In genomic region chr18:3447035-3447894, GRCh38 we compare ENCODE assay signal across 8 cellular contexts. TPM values are rescaled to one million over a fixed set of nuclear protein-coding genes. Genes with fewer than 3 reads are reported as not detected.
DNase-seq lines count a peak whose midpoint lies in the region; ATAC-seq and TF ChIP-seq lines count a peak whose summit lies in the region.

No MANE protein-coding gene starts in this region.

- H3K36me3 Mint-ChIP-seq in WTC11 = peaks cover 11% of the 10 kb centered on the region
- H3K36me3 Mint-ChIP-seq in osteocyte (ENCODE audit: unreplicated experiment) = no peaks in the 10 kb centered on the region

- TF ChIP-seq POLR2A in HCT116 (IDR thresholded peaks at IDR 0.05; ENCODE audit: borderline replicate concordance, extremely low read depth, insufficient read depth, insufficient read length) = peak; percentile 16

- no peaks in the 10 kb centered on the region for H3K9me2 ChIP-seq in HCT116 (ENCODE audit: insufficient read depth)

- TF ChIP-seq RAD21 in HCT116 (IDR thresholded peaks at IDR 0.05; ENCODE audit: low read depth) = no peak

- no TSS peak for BruUV-seq in HCT116 (replicated peaks; lab: Mats Ljungman, UMichigan)

- ATAC-seq in HCT116 (no peak), WTC11 (no peak), GM19455 (IDR thresholded peaks at IDR 0.05; ENCODE audit: unreplicated experiment) (no peak)

- H3K27ac ChIP-seq in AG04450 (ENCODE audit: low read depth, low read length) (peak overlapping the region; percentile 99), HCT116 (ENCODE audit: low read depth, low read length) (peak overlapping the region; percentile 90)

- DNase-seq in AG04450 (ENCODE audit: low read depth, low spot score) = no peak
- no peak for DNase-seq in HCT116 (ENCODE audit: low read depth, low spot score)
- peak; percentile 53 for DNase-seq in WTC11 (ENCODE audit: low spot score)
- peak; percentile 78 for DNase-seq in fibroblast of gingiva (ENCODE audit: low read depth)
- DNase-seq in osteocyte (ENCODE audit: extremely low spot score, unreplicated experiment) = peak; percentile 85
- no peak for DNase-seq in NCI-H446 (lab: John Stamatoyannopoulos, UW)
- no peak for DNase-seq in cerebellar nuclear complex (lab: John Stamatoyannopoulos, UW)

- H3K9me3 Mint-ChIP-seq in WTC11 (no peaks in the 10 kb centered on the region), osteocyte (ENCODE audit: unreplicated experiment) (no peaks in the 10 kb centered on the region)

- intact Hi-C loops in HCT116 (cut with micrococcal nuclease) = loop anchor here (5.0 to 10.0 kb wide), 5 partner anchors 62 to 205 kb away; partner anchors contain the start of gene MYL12B

- H3K4me2 ChIP-seq in HCT116 (ENCODE audit: low read length) = peak overlapping the region; percentile 87

- H3K9ac ChIP-seq in HCT116 (ENCODE audit: low read length) = peak overlapping the region; percentile 79

- H3K79me2 ChIP-seq in HCT116 (ENCODE audit: insufficient read depth, low read length) = peaks cover 43% of the 10 kb centered on the region

- H3K9me3 ChIP-seq in AG04450 (ENCODE audit: control insufficient read depth, insufficient read depth, low read length) (peaks cover 7% of the 10 kb centered on the region; the same call in 1 of the 2 replicates), HCT116 (ENCODE audit: control insufficient read depth in 1 of 2, insufficient read depth in 1 of 2, low read depth in 1 of 2, low read length in 2 of 2) (no peaks in the 10 kb centered on the region)

- H3K27ac Mint-ChIP-seq in WTC11 (peak overlapping the region; percentile 100), osteocyte (ENCODE audit: unreplicated experiment) (peak overlapping the region; percentile 99)

- TF ChIP-seq CTCF in AG04450 (IDR thresholded peaks at IDR 0.05; ENCODE audit: low read depth, low read length) (no peak), HCT116 (IDR thresholded peaks at IDR 0.05 in 2 of 3, conservative IDR thresholded peaks at IDR 0.05 in 1 of 3; ENCODE audit: borderline replicate concordance in 1 of 3, insufficient read depth in 1 of 3, low read depth in 2 of 3, low read length in 2 of 3) (no peak), WTC11 (IDR thresholded peaks at IDR 0.05) (no peak), osteocyte (IDR thresholded peaks at IDR 0.05) (no peak)

- peaks cover 22 to 37% of the 10 kb centered on the region in 2 experiments for H3K4me1 ChIP-seq in HCT116 (ENCODE audit: control insufficient read depth in 1 of 2, insufficient read depth in 2 of 2, low read length in 2 of 2)

- H3K4me1 Mint-ChIP-seq in WTC11 = peaks cover 43% of the 10 kb centered on the region
- peaks cover 20% of the 10 kb centered on the region for H3K4me1 Mint-ChIP-seq in osteocyte (ENCODE audit: unreplicated experiment)

- H3K4me3 ChIP-seq in AG04450 (ENCODE audit: low read depth, low read length) (peak overlapping the region; percentile 89), HCT116 (replicated peaks in 1 of 2; ENCODE audit: low read depth in 1 of 2, low read length in 2 of 2) (peak overlapping the region; percentile 78 to 85)

- H3K27me3 Mint-ChIP-seq in WTC11 (ENCODE audit: low read depth) (no peaks in the 10 kb centered on the region), osteocyte (ENCODE audit: unreplicated experiment) (no peaks in the 10 kb centered on the region)

- RAD21 ChIA-PET in HCT116 (lab: Charles Lee; ENCODE audit: low non-redundant PET in 1 of 2, low total read pairs in 2 of 2, uncharacterized antibody in 2 of 2, unreplicated experiment in 2 of 2) = interaction anchor here (0.5 to 0.8 kb wide), 3 partner anchors 145 to 219 kb away, joined by 4 to 6 read pairs (median 5); no protein-coding TSS in a partner anchor

- no peak overlapping the region for H2AFZ ChIP-seq in HCT116 (ENCODE audit: low read depth, low read length, poor library complexity, severe bottlenecking)

- CTCF ChIA-PET in AG04450 (lab: Charles Lee) (interaction anchor here (0.6 to 2.8 kb wide), 8 partner anchors 13 to 325 kb away, joined by 3 to 16 read pairs (median 6); no protein-coding TSS in a partner anchor), HCT116 (lab: Charles Lee) (interaction anchor here (0.9 to 2.0 kb wide), 3 partner anchors 147 to 219 kb away, joined by 3 to 6 read pairs (median 5); no protein-coding TSS in a partner anchor), WTC11 (lab: Charles Lee) (interaction anchor here (0.8 to 2.1 kb wide), 7 partner anchors 35 to 219 kb away, joined by 3 to 11 read pairs (median 6); no protein-coding TSS in a partner anchor)

- H3K27me3 ChIP-seq in AG04450 (ENCODE audit: control insufficient read depth, insufficient read depth, low read length) (no peaks in the 10 kb centered on the region), HCT116 (ENCODE audit: insufficient read depth, low read length) (no peaks in the 10 kb centered on the region)

- H3K36me3 ChIP-seq in HCT116 (ENCODE audit: control insufficient read depth in 1 of 2, insufficient read depth in 2 of 2, low read length in 2 of 2) = peaks cover 0 to 14% of the 10 kb centered on the region in 2 experiments; a peak in 1 of 4 replicates

- H3K4me3 Mint-ChIP-seq in WTC11 = peak overlapping the region; percentile 83
- peak overlapping the region; percentile 87 for H3K4me3 Mint-ChIP-seq in osteocyte (ENCODE audit: unreplicated experiment)

- no peaks in the 10 kb centered on the region for H4K20me1 ChIP-seq in HCT116 (ENCODE audit: insufficient read depth)

- POLR2A ChIA-PET in AG04450 (lab: Yijun Ruan, JAX) (interaction anchor here (0.6 to 2.7 kb wide), 13 partner anchors 130 to 377 kb away, joined by 3 to 12 read pairs (median 4); no protein-coding TSS in a partner anchor), HCT116 (lab: Charles Lee) (interaction anchor here (0.6 to 3.2 kb wide), 9 partner anchors 9 to 206 kb away, joined by 3 to 16 read pairs (median 5); no protein-coding TSS in a partner anchor), WTC11 (lab: Charles Lee) (interaction anchor here (0.6 to 2.6 kb wide), 8 partner anchors 12 to 219 kb away, joined by 3 to 25 read pairs (median 4); no protein-coding TSS in a partner anchor)

TF ChIP-seq in HCT116, 20 proteins besides CTCF, POLR2A, EP300 and RAD21 (continues in another document):
- TF ChIP-seq FOSL1 (IDR thresholded peaks at IDR 0.05; ENCODE audit: low read depth) = no peak
- TF ChIP-seq ZNF274 (IDR thresholded peaks at IDR 0.05; ENCODE audit: low read depth, low read length) = no peak
- TF ChIP-seq SIN3A (IDR thresholded peaks at IDR 0.05; ENCODE audit: low read depth) = no peak
- TF ChIP-seq ZFX (IDR thresholded peaks at IDR 0.05) = no peak
- no peak for TF ChIP-seq JUND (IDR thresholded peaks at IDR 0.05)
- no peak for TF ChIP-seq SRF (IDR thresholded peaks at IDR 0.05; ENCODE audit: low read depth)
- peak; percentile 12 for TF ChIP-seq TCF7L2 (IDR thresholded peaks at IDR 0.05; ENCODE audit: borderline replicate concordance, extremely low read depth, insufficient read depth, insufficient read length)

TF ChIP-seq in WTC11, 78 proteins besides CTCF, POLR2A, EP300 and RAD21:
- TF ChIP-seq MLX (CRISPR knock-in tag; IDR thresholded peaks at IDR 0.05) (no peak), E2F5 (CRISPR knock-in tag; IDR thresholded peaks at IDR 0.05) (no peak), ZNF425 (CRISPR knock-in tag; conservative IDR thresholded peaks at IDR 0.05) (no peak)

RNA-seq across cellular contexts. Expression of gene TGIF1, which starts 2.7 kb away (rescaled TPM):
- 60.6 and 61.1 TPM in 2 replicates for polyA plus RNA-seq in AG04450 (2011; rRNA removed)
- 72.3 and 110 TPM in 2 replicates for polyA minus RNA-seq in AG04450 (2011; rRNA and poly(A)+ RNA removed)
- 242 TPM for total RNA-seq in HCT116 (2021; ENCODE audit: unreplicated experiment)
- 199 and 245 TPM in 2 replicates for polyA plus RNA-seq in HCT116 (2012)
- 201 to 210 TPM (median 206 TPM) in 3 replicates for total RNA-seq in WTC11 (2021)
- 83.0 and 90.7 TPM in 2 replicates for total RNA-seq in osteocyte

Comparison
In these comparisons a context has a peak if more than half of its experiments do, and no peak if none do; other contexts are left out.
1. DNase-seq: peak in WTC11 (single experiment), fibroblast of gingiva (single experiment) and osteocyte (single experiment); none in AG04450 (single experiment), HCT116 (single experiment), NCI-H446 (0 of 2) and cerebellar nuclear complex (0 of 2).